8 cellular contexts compared by ENCODE assay signal in the genomic region with DNA sequence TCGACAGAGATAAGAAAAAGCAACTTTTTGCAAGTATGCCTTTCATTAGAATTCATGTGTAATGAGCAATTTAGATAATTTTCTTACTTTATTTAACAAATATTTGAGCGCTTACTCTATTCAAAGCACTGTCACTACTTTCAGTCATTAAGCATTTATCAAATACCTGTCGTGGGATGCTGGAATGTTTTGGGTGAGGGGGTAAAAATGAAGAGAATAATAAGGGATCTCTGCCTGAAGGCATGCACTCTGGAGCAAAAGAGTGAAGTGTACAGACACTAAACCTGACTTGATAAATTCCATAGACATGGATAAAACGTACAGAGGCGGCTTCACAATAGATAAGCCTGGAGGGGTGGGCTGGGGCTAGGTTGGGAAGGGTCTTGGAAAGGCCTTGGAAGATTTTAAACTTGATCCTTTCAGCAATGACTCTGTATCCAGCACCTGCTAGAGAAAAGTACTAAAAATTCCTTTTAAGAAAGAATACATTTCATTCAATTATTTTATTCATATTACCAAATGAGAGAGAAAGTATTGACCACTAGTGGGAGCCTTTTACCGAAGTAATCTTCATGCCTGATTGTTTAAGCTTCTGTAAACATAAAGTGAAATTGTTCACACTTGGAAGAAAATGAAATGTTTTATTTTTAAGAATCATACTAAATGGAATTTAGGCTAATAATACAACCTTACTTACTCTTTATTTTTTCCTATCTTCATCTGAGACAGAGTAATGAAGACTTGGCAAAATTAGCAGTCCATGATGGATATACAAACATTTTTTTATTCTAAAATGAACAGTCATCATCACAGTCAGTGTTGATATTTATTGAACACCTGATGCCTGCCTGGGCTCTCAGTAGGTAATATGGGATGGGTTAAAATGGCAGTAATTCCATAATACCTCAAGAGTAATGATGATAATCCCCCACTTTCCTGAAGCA.
DNase-seq lines count a peak whose midpoint lies in the region; ATAC-seq, FAIRE-seq and TF ChIP-seq lines count a peak whose summit lies in the region.

No MANE protein-coding gene starts in this region.

- BruUV-seq in OCI-LY7 (replicated peaks; lab: Mats Ljungman, UMichigan), result no TSS peak

- H4K20me1 ChIP-seq in OCI-LY7 (ENCODE audit: insufficient read depth, low read length), result no peaks in the 10 kb centered on the region

- H3K27ac ChIP-seq in OCI-LY7 (ENCODE audit: low read depth, low read length, poor library complexity, severe bottlenecking), result no peak overlapping the region

- H2AFZ ChIP-seq in OCI-LY7 (ENCODE audit: low read length), result no peak overlapping the region

- POLR2A ChIA-PET in BJ (lab: Charles Lee), result interaction anchor here (0.5 to 0.7 kb wide), 3 partner anchors 257 to 616 kb away, joined by 3 to 5 read pairs (median 3); no protein-coding TSS in a partner anchor
- POLR2A ChIA-PET in OCI-LY7 (lab: Charles Lee), result interaction anchor here (0.6 to 1.4 kb wide), 4 partner anchors 18 to 215 kb away, joined by 3 to 4 read pairs (median 4); no protein-coding TSS in a partner anchor

- no peaks in the 10 kb centered on the region for H3K9me2 ChIP-seq in OCI-LY7 (ENCODE audit: insufficient read depth, low read length)

- no peak for DNase-seq in BJ (ENCODE audit: low read depth)
- peak; percentile 6 for DNase-seq in H54 (ENCODE audit: insufficient read length, low spot score)
- peak; percentile 48 for DNase-seq in OCI-LY7 (ENCODE audit: low spot score)
- peak; percentile 23 for DNase-seq in epidermal melanocyte (ENCODE audit: insufficient read length, low spot score)
- peak; percentile 13 for DNase-seq in putamen (ENCODE audit: low spot score)

- H3K4me2 ChIP-seq in OCI-LY7 (ENCODE audit: low read length), result no peak overlapping the region

- TF ChIP-seq POLR2A in H54 (IDR thresholded peaks at IDR 0.05; ENCODE audit: low read depth, low read length), result no peak

- CTCF ChIA-PET in BJ (lab: Yijun Ruan, JAX), result interaction anchor here (0.7 to 2.5 kb wide), 8 partner anchors 9 to 935 kb away, joined by 3 to 12 read pairs (median 4); partner anchors contain the start of genes MSL2 and STAG1
- CTCF ChIA-PET in OCI-LY7 (lab: Charles Lee; ENCODE audit: unreplicated experiment), result no interaction called here

- intact Hi-C loops in OCI-LY7 (cut with micrococcal nuclease; ENCODE audit: unreplicated experiment), result loop anchor here (2.0 to 10.0 kb wide), 5 partner anchors 114 to 786 kb away; partner anchors contain the start of gene NCK1

- no peaks in the 10 kb centered on the region for H3K9me3 ChIP-seq in OCI-LY7 (ENCODE audit: low read length)

- TF ChIP-seq CTCF in BJ (IDR thresholded peaks at IDR 0.05; ENCODE audit: insufficient read depth, low read depth, low read length) (peak; percentile 58), OCI-LY7 (conservative IDR thresholded peaks at IDR 0.05; ENCODE audit: low read length) (peak; percentile 90)

- ATAC-seq in activated CD4-positive, CD25-positive, alpha-beta regulatory T cell treated with anti-CD3 and anti-CD28 coated beads, Interleukin-2, amount 50 U/mL, for 24 hours, result no peak
- no peak for ATAC-seq in GM21381 (IDR thresholded peaks at IDR 0.05; ENCODE audit: unreplicated experiment)
- no peak for ATAC-seq in GM18520 (IDR thresholded peaks at IDR 0.05; ENCODE audit: unreplicated experiment)

- H3K4me3 ChIP-seq in BJ (ENCODE audit: low read depth, low read length) (no peak overlapping the region), OCI-LY7 (ENCODE audit: low read depth, low read length, poor library complexity, severe bottlenecking) (no peak overlapping the region)

- H3K79me2 ChIP-seq in OCI-LY7 (ENCODE audit: insufficient read depth, low read depth, low read length), result no peaks in the 10 kb centered on the region

- no peaks in the 10 kb centered on the region for H3K27me3 ChIP-seq in BJ (ENCODE audit: control insufficient read depth, insufficient read depth, low read length)

- FAIRE-seq in H54 (lab: Jason Lieb, UNC), result no peak

- no peaks in the 10 kb centered on the region for H3K4me1 ChIP-seq in OCI-LY7 (ENCODE audit: insufficient read depth, low read length, poor library complexity, severe bottlenecking)

- no peaks in the 10 kb centered on the region; the same call in 1 of the 2 replicates for H3K36me3 ChIP-seq in BJ (ENCODE audit: control insufficient read depth, insufficient read depth, low read length)
- no peaks in the 10 kb centered on the region for H3K36me3 ChIP-seq in OCI-LY7 (ENCODE audit: insufficient read depth, low read length)
